16 cellular contexts compared by ENCODE assay signal in genomic region chr1:2473198-2473597, GRCh38. TPM values are rescaled to one million over a fixed set of nuclear protein-coding genes. Genes with fewer than 3 reads are reported as not detected.
DNase-seq lines count a peak whose midpoint lies in the region; ATAC-seq and TF ChIP-seq lines count a peak whose summit lies in the region.
"Had no signal": no experiment of that assay in that cellular context is flagged by ENCODE, and none has a peak within 500 bp of the region (broad histone marks: within the 10 kb centered on the region; RNA-seq: fewer than 3 reads in every experiment).

No MANE protein-coding gene starts in this region.

- in situ Hi-C loops in Panc1 (cut with HindIII; ENCODE audit: low pct_unique_long_range_greater_than_20kb, low sequenced_read_pairs), result no loop called here
- in situ Hi-C loops in brain microvascular endothelial cell (cut with HindIII; ENCODE audit: low pct_ligation_motif_present, low sequenced_read_pairs), result no loop called here

- H3K27ac Mint-ChIP-seq in brain, result peak overlapping the region in 3 of 5 experiments; percentile 67 to 92 (median 85)
- H3K27ac Mint-ChIP-seq in T-helper 2 cell treated with Interferon-gamma antibody and Interleukin-4, amounts not matched to agents 5 μg/mL and 100 μg/mL, for 36 hours, result no peak overlapping the region
- H3K27ac Mint-ChIP-seq: CD14-positive monocyte; CD4-positive, alpha-beta memory T cell had no signal

- CTCF ChIA-PET in Panc1 (lab: Charles Lee), result no interaction called here

- POLR2A ChIA-PET in Panc1 (lab: Charles Lee), result no interaction called here

- H3K9me3 Mint-ChIP-seq in brain, result no peaks in the 10 kb centered on the region
- H3K9me3 Mint-ChIP-seq in T-helper 2 cell treated with Interferon-gamma antibody and Interleukin-4, amounts not matched to agents 5 μg/mL and 100 μg/mL, for 36 hours, result no peaks in the 10 kb centered on the region
- H3K9me3 Mint-ChIP-seq: CD14-positive monocyte; CD4-positive, alpha-beta memory T cell had no signal

- no peaks in the 10 kb centered on the region for H3K9me3 ChIP-seq in Panc1 (ENCODE audit: control insufficient read depth, insufficient read depth, low read depth, low read length)
- H3K9me3 ChIP-seq: BE2C, HAP-1 had no signal

- WGBS in lower leg skin, 2 donors, result 76 to 83% methylated on average over 12 to 13 of the region's 13 CpGs

- H3K27me3 ChIP-seq in H7 (ENCODE audit: control insufficient read depth, insufficient read depth, low read length) (no peaks in the 10 kb centered on the region), Panc1 (ENCODE audit: control insufficient read depth, insufficient read depth, low read length) (no peaks in the 10 kb centered on the region), brain microvascular endothelial cell (replicated peaks) (no peaks in the 10 kb centered on the region)
- H3K27me3 ChIP-seq: BE2C had no signal

- H3K36me3 ChIP-seq in H7 (replicated peaks; ENCODE audit: control insufficient read depth, insufficient read depth, low read length) (no peaks in the 10 kb centered on the region), Panc1 (ENCODE audit: control insufficient read depth, insufficient read depth, low read length) (no peaks in the 10 kb centered on the region), brain microvascular endothelial cell (replicated peaks) (no peaks in the 10 kb centered on the region)
- H3K36me3 ChIP-seq: BE2C, HAP-1 had no signal

- no TSS peak for BruUV-seq in Panc1 (replicated peaks; lab: Mats Ljungman, UMichigan)

- no peak for TF ChIP-seq POLR2A in lower leg skin (IDR thresholded peaks at IDR 0.05)

- DNase-seq in H7 (peak; percentile 72), Panc1 (ENCODE audit: low read depth, low spot score) (no peak), retina (peak; percentile 39), brain microvascular endothelial cell (no peak), lower leg skin (ENCODE audit: low spot score in 2 of 2) (no peak)
- no peak for DNase-seq in T-helper 2 cell treated with Interferon-gamma antibody and Interleukin-4, amounts not matched to agents 5 μg/mL and 100 μg/mL, for 36 hours (ENCODE audit: low spot score)
- DNase-seq: ACHN; BE2C; CD4-positive, alpha-beta memory T cell; DMS153; DMS79; GF-D8 had no signal

- intact Hi-C loops in Panc1 (cut with micrococcal nuclease; ENCODE audit: unreplicated experiment), result loop anchor here (10.0 kb wide), 1 partner anchor 58 kb away; the partner anchor contains the start of gene PEX10
- intact Hi-C loops in lower leg skin (cut with DNase I; ENCODE audit: low total_unique reads), result no loop called here

- H3K27ac ChIP-seq in Panc1 (ENCODE audit: low read length) (peak overlapping the region; percentile 79), brain microvascular endothelial cell (no peak overlapping the region)

- H3K27me3 Mint-ChIP-seq in brain, result no peaks in the 10 kb centered on the region
- no peaks in the 10 kb centered on the region for H3K27me3 Mint-ChIP-seq in T-helper 2 cell treated with Interferon-gamma antibody and Interleukin-4, amounts not matched to agents 5 μg/mL and 100 μg/mL, for 36 hours (ENCODE audit: low read depth)
- H3K27me3 Mint-ChIP-seq: CD4-positive, alpha-beta memory T cell had no signal

- H3K4me3 Mint-ChIP-seq in brain, result no peak overlapping the region
- H3K4me3 Mint-ChIP-seq in T-helper 2 cell treated with Interferon-gamma antibody and Interleukin-4, amounts not matched to agents 5 μg/mL and 100 μg/mL, for 36 hours, result no peak overlapping the region
- H3K4me3 Mint-ChIP-seq: CD14-positive monocyte; CD4-positive, alpha-beta memory T cell had no signal

- TF ChIP-seq CTCF in Panc1 (IDR thresholded peaks at IDR 0.05), result no peak
- TF ChIP-seq CTCF in brain (conservative IDR thresholded peaks at IDR 0.05), result no peak
- TF ChIP-seq CTCF in brain microvascular endothelial cell (IDR thresholded peaks at IDR 0.05; ENCODE audit: low read depth, low read length, missing control alignments), result no peak
- no peak for TF ChIP-seq CTCF in lower leg skin (IDR thresholded peaks at IDR 0.05)

- H3K36me3 Mint-ChIP-seq in brain, result no peaks in the 10 kb centered on the region
- H3K36me3 Mint-ChIP-seq in T-helper 2 cell treated with Interferon-gamma antibody and Interleukin-4, amounts not matched to agents 5 μg/mL and 100 μg/mL, for 36 hours (ENCODE audit: low read depth), result no peaks in the 10 kb centered on the region
- H3K36me3 Mint-ChIP-seq: CD14-positive monocyte; CD4-positive, alpha-beta memory T cell had no signal

- ATAC-seq in Panc1, result no peak

- H3K4me1 Mint-ChIP-seq in brain, result peaks cover 50% of the 10 kb centered on the region
- H3K4me1 Mint-ChIP-seq in T-helper 2 cell treated with Interferon-gamma antibody and Interleukin-4, amounts not matched to agents 5 μg/mL and 100 μg/mL, for 36 hours (ENCODE audit: low read depth), result peaks cover 2% of the 10 kb centered on the region
- H3K4me1 Mint-ChIP-seq: CD14-positive monocyte had no signal

- no peak overlapping the region for H3K4me3 ChIP-seq in H7 (ENCODE audit: insufficient read depth, low read depth, low read length)
- H3K4me3 ChIP-seq in Panc1 (ENCODE audit: low read depth in 2 of 2, low read length in 2 of 2), result no peak overlapping the region
- H3K4me3 ChIP-seq in brain microvascular endothelial cell (ENCODE audit: low read depth, low read length), result no peak overlapping the region
- no peak overlapping the region for H3K4me3 ChIP-seq in lower leg skin (ENCODE audit: low read depth, poor library complexity, severe bottlenecking)
- H3K4me3 ChIP-seq: HAP-1 had no signal

- H3K4me1 ChIP-seq in Panc1 (ENCODE audit: control insufficient read depth, insufficient read depth, low read length), result peaks cover 98% of the 10 kb centered on the region
- H3K4me1 ChIP-seq: HAP-1 had no signal

RNA-seq across cellular contexts. Expression of gene PLCH2, which starts 2.9 kb away (rescaled TPM):
- total RNA-seq in H7 (2014; rRNA removed; shearing (Covaris generic)), result 0.24 and 0.37 TPM in 2 replicates
- total RNA-seq in Panc1 (2021; ENCODE audit: unreplicated experiment), result 41.2 TPM
- polyA plus RNA-seq in Panc1 (2012; ENCODE audit: insufficient read length), result 69.7 TPM
- polyA plus RNA-seq in brain (ENCODE audit: insufficient read depth, low read depth, low replicate concordance), result 5.5 TPM
- 100 to 1,000 TPM in 2 of 4 donors, 10 to 100 TPM in 2; 83.2 to 170 (median 115) TPM for total RNA-seq in lower leg skin
- polyA plus RNA-seq: CD14-positive monocyte had no signal

RNA-seq across cellular contexts. Expression of gene PANK4, which starts 53.2 kb away (rescaled TPM):
- 62.5 and 79.0 TPM in 2 replicates for total RNA-seq in H7 (2014; rRNA removed; shearing (Covaris generic))
- total RNA-seq in Panc1 (2021; ENCODE audit: unreplicated experiment) (35.9 TPM), lower leg skin (10 to 100 TPM; 26.8 to 34.7 (median 32.5) TPM)
- polyA plus RNA-seq in Panc1 (2012; ENCODE audit: insufficient read length), result 26.7 TPM
- 23.7 TPM for polyA plus RNA-seq in brain (ENCODE audit: insufficient read depth, low read depth, low replicate concordance)

RNA-seq across cellular contexts. Expression of gene HES5, which starts 56.9 kb away (rescaled TPM):
- 0.07 and 0.33 TPM in 2 replicates for total RNA-seq in H7 (2014; rRNA removed; shearing (Covaris generic))
- total RNA-seq in Panc1 (2021; ENCODE audit: unreplicated experiment), result not detected
- polyA plus RNA-seq in Panc1 (2012; ENCODE audit: insufficient read length), result not detected
- 1.6 TPM for polyA plus RNA-seq in brain (ENCODE audit: insufficient read depth, low read depth, low replicate concordance)
- 10 to 100 TPM in 2 of 4 donors, 1 to 10 TPM in 2; 8.1 to 32.5 (median 9.6) TPM for total RNA-seq in lower leg skin
- total RNA-seq: CD4-positive, alpha-beta memory T cell had no signal
- polyA plus RNA-seq: CD14-positive monocyte; CD4-positive, alpha-beta memory T cell; H1 had no signal

Comparison
In these comparisons a context has a peak if more than half of its experiments do, and no peak if none do; other contexts are left out.
1. DNase-seq: peak in H7 (single experiment) and retina (single experiment); none in Panc1 (single experiment), brain microvascular endothelial cell (single experiment), lower leg skin (0 of 2) and T-helper 2 cell treated with Interferon-gamma antibody and Interleukin-4, amounts not matched to agents 5 μg/mL and 100 μg/mL, for 36 hours (single experiment).
2. RNA of gene PLCH2, which starts 2.9 kb away (total RNA-seq): 83.2 to 170 TPM in lower leg skin and 41.2 TPM in Panc1 (single experiment); 0.24 to 0.37 TPM in H7; every median in the first group is over 10 times any median in the second.